ENCODE assay signal across 1 cellular context in genomic region chr17:56142325-56142724, GRCh38.
TF ChIP-seq lines count a peak whose summit lies in the region.

No MANE protein-coding gene starts in this region.

TF ChIP-seq in SK-N-SH treated with all-trans-retinoic acid at 6 μM for 48 hours, 23 proteins besides CTCF, POLR2A, EP300 and RAD21 (continued from another document):
- no peak for TF ChIP-seq TSHZ2 (CRISPR knock-in tag; IDR thresholded peaks at IDR 0.05)
- no peak for TF ChIP-seq TOX (CRISPR knock-in tag; IDR thresholded peaks at IDR 0.05; ENCODE audit: borderline replicate concordance)
- no peak for TF ChIP-seq ISL1 (CRISPR knock-in tag; IDR thresholded peaks at IDR 0.05)
- no peak for TF ChIP-seq ARNTL (CRISPR knock-in tag; IDR thresholded peaks at IDR 0.05; ENCODE audit: borderline replicate concordance, low read depth)
- TF ChIP-seq CSRNP3 (CRISPR knock-in tag; IDR thresholded peaks at IDR 0.05): no peak
- TF ChIP-seq SNAI2 (CRISPR knock-in tag; IDR thresholded peaks at IDR 0.05): no peak
TF ChIP-seq in SK-N-SH treated with all-trans-retinoic acid at 6 μM for 48 hours: peak in this region for 0.
